Comparison of ENCODE assay signal across 8 cellular contexts in genomic region chr11:62591448-62592215, GRCh38. TPM values are rescaled to one million over a fixed set of nuclear protein-coding genes. Genes with fewer than 3 reads are reported as not detected.
DNase-seq lines count a peak whose midpoint lies in the region; ATAC-seq and TF ChIP-seq lines count a peak whose summit lies in the region.

A gene with protein sequence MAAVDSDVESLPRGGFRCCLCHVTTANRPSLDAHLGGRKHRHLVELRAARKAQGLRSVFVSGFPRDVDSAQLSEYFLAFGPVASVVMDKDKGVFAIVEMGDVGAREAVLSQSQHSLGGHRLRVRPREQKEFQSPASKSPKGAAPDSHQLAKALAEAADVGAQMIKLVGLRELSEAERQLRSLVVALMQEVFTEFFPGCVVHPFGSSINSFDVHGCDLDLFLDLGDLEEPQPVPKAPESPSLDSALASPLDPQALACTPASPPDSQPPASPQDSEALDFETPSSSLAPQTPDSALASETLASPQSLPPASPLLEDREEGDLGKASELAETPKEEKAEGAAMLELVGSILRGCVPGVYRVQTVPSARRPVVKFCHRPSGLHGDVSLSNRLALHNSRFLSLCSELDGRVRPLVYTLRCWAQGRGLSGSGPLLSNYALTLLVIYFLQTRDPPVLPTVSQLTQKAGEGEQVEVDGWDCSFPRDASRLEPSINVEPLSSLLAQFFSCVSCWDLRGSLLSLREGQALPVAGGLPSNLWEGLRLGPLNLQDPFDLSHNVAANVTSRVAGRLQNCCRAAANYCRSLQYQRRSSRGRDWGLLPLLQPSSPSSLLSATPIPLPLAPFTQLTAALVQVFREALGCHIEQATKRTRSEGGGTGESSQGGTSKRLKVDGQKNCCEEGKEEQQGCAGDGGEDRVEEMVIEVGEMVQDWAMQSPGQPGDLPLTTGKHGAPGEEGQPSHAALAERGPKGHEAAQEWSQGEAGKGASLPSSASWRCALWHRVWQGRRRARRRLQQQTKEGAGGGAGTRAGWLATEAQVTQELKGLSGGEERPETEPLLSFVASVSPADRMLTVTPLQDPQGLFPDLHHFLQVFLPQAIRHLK (minus strand): TSS chr11:62591523. CDS start chr11:62591485, 38 bp downstream.

- ATAC-seq in HG03442 (IDR thresholded peaks at IDR 0.05; ENCODE audit: unreplicated experiment) = peak; percentile 75
- peak; percentile 93 for ATAC-seq in activated CD4-positive, alpha-beta T cell treated with anti-CD3 and anti-CD28 coated beads for 36 hours

- H3K27me3 Mint-ChIP-seq in activated CD4-positive, alpha-beta T cell treated with anti-CD3 and anti-CD28 coated beads for 36 hours = no peaks in the 10 kb centered on the region

- peak within 1 kb of the TSS; percentile 86 for H3K4me3 ChIP-seq in choroid plexus epithelial cell (ENCODE audit: low read depth, low read length)

- TF ChIP-seq CTCF in choroid plexus epithelial cell (conservative IDR thresholded peaks at IDR 0.05; ENCODE audit: low read depth, low read length) = no peak

- peak within 1 kb of the TSS; percentile 99 for H3K27ac Mint-ChIP-seq in activated CD4-positive, alpha-beta T cell treated with anti-CD3 and anti-CD28 coated beads for 36 hours

- POLR2A ChIA-PET in activated CD4-positive, alpha-beta T cell treated with anti-CD3 and anti-CD28 coated beads for 36 hours (lab: Charles Lee) = interaction anchor here (0.5 to 2.9 kb wide), 47 partner anchors 9 to 1270 kb away, joined by 3 to 81 read pairs (median 7); partner anchors contain the start of genes B3GAT3, C11orf98, CPSF7 and CSKMT

- DNase-seq in Ammon's horn (ENCODE audit: low spot score) (peak; percentile 100), GM19238 (ENCODE audit: insufficient read length, low spot score) (peak; percentile 89), NCI-H524 (lab: John Stamatoyannopoulos, UW) (peak; percentile 96 to 99), choroid plexus epithelial cell (ENCODE audit: low read depth) (peak; percentile 100), kidney glomerular epithelial cell (lab: John Stamatoyannopoulos, UW) (peak; percentile 99)
- peak; percentile 97 for DNase-seq in activated CD4-positive, alpha-beta T cell treated with anti-CD3 and anti-CD28 coated beads for 36 hours
- DNase-seq in stimulated activated CD4-positive, alpha-beta T cell treated with anti-CD3 and anti-CD28 coated beads, Interleukin-1b, Interleukin-23, amount 100 ng/mL, for 1 hour (ENCODE audit: low read depth in 2 of 2) = peak; percentile 85 to 90

- peaks cover 63% of the 10 kb centered on the region for H3K36me3 Mint-ChIP-seq in activated CD4-positive, alpha-beta T cell treated with anti-CD3 and anti-CD28 coated beads for 36 hours (ENCODE audit: low read depth)

- CTCF ChIA-PET in activated CD4-positive, alpha-beta T cell treated with anti-CD3 and anti-CD28 coated beads for 36 hours (lab: Charles Lee) = interaction anchor here (0.5 to 3.4 kb wide), 37 partner anchors 8 to 1746 kb away, joined by 3 to 21 read pairs (median 4); partner anchors contain the start of genes AHNAK, B3GAT3, C11orf98 and CSKMT

- H3K4me3 Mint-ChIP-seq in activated CD4-positive, alpha-beta T cell treated with anti-CD3 and anti-CD28 coated beads for 36 hours = peak within 1 kb of the TSS; percentile 99

- peaks cover 47% of the 10 kb centered on the region for H3K4me1 Mint-ChIP-seq in activated CD4-positive, alpha-beta T cell treated with anti-CD3 and anti-CD28 coated beads for 36 hours

- no peaks in the 10 kb centered on the region for H3K9me3 Mint-ChIP-seq in activated CD4-positive, alpha-beta T cell treated with anti-CD3 and anti-CD28 coated beads for 36 hours (ENCODE audit: low read depth)

- intact Hi-C loops in activated CD4-positive, alpha-beta T cell treated with anti-CD3 and anti-CD28 coated beads for 36 hours (cut with DNase I, micrococcal nuclease) = loop anchor here (1.0 to 5.0 kb wide), 21 partner anchors 8 to 289 kb away; partner anchors contain the start of genes C11orf98 (in 2 of the 2), CSKMT (in 2 of the 2), INTS5 (in 2 of the 2) and UBXN1 (in 2 of the 2)

RNA-seq across cellular contexts. Expression of the gene that starts here (rescaled TPM):
- 10 to 100 TPM; 32.5 to 36.0 TPM for total RNA-seq in activated CD4-positive, alpha-beta T cell treated with anti-CD3 and anti-CD28 coated beads for 36 hours

Comparison
In these comparisons a context has a peak if more than half of its experiments do, and no peak if none do; other contexts are left out.
1. Peak in every context shown above with its lines: DNase-seq, ATAC-seq and H3K4me3 ChIP-seq.